In genomic region chr2:88452980-88453582, GRCh38 we compare ENCODE assay signal across 9 cellular contexts. TPM values are rescaled to one million over a fixed set of nuclear protein-coding genes. Genes with fewer than 3 reads are reported as not detected.
A peak's percentile ranks its signal among the peaks of the same experiment; 100 is the strongest.
DNase-seq lines count a peak whose midpoint lies in the region; ATAC-seq and TF ChIP-seq lines count a peak whose summit lies in the region.
"Had no signal": no experiment of that assay in that cellular context is flagged by ENCODE, and none has a peak within 500 bp of the region (broad histone marks: within the 10 kb centered on the region; RNA-seq: fewer than 3 reads in every experiment).

No MANE protein-coding gene starts in this region.

- H3K36me3 Mint-ChIP-seq in activated naive CD8-positive, alpha-beta T cell treated with anti-CD3 and anti-CD28 coated beads, Interleukin-2, amount 50 U/mL, for 24 hours (ENCODE audit: low read depth): no peaks in the 10 kb centered on the region

- H3K4me3 Mint-ChIP-seq in activated naive CD8-positive, alpha-beta T cell treated with anti-CD3 and anti-CD28 coated beads, Interleukin-2, amount 50 U/mL, for 24 hours: peak overlapping the region; percentile 79

- ATAC-seq in right cardiac atrium: no peak
- no peak for ATAC-seq in heart left ventricle
- no peak for ATAC-seq in activated naive CD8-positive, alpha-beta T cell treated with anti-CD3 and anti-CD28 coated beads, Interleukin-2, amount 50 U/mL, for 24 hours
- ATAC-seq in GM18517 (IDR thresholded peaks at IDR 0.05; ENCODE audit: unreplicated experiment): no peak
- no peak for ATAC-seq in GM18519 (IDR thresholded peaks at IDR 0.05; ENCODE audit: low FRiP score, unreplicated experiment)
- no peak for ATAC-seq in HG02938 (IDR thresholded peaks at IDR 0.05; ENCODE audit: unreplicated experiment)

- H3K27ac Mint-ChIP-seq in activated naive CD8-positive, alpha-beta T cell treated with anti-CD3 and anti-CD28 coated beads, Interleukin-2, amount 50 U/mL, for 24 hours: no peak overlapping the region

- peaks cover 68% of the 10 kb centered on the region for H3K27me3 Mint-ChIP-seq in activated naive CD8-positive, alpha-beta T cell treated with anti-CD3 and anti-CD28 coated beads, Interleukin-2, amount 50 U/mL, for 24 hours

- H3K9me3 ChIP-seq in right cardiac atrium (ENCODE audit: control insufficient read depth, low read length): no peaks in the 10 kb centered on the region
- no peaks in the 10 kb centered on the region for H3K9me3 ChIP-seq in heart left ventricle
- H3K9me3 ChIP-seq in iPS-20b (ENCODE audit: insufficient read depth, low read depth, low read length): no peaks in the 10 kb centered on the region

- H3K9me3 Mint-ChIP-seq in activated naive CD8-positive, alpha-beta T cell treated with anti-CD3 and anti-CD28 coated beads, Interleukin-2, amount 50 U/mL, for 24 hours: no peaks in the 10 kb centered on the region

- H3K27ac ChIP-seq in right cardiac atrium (ENCODE audit: low read length): no peak overlapping the region
- H3K27ac ChIP-seq in heart left ventricle: no peak overlapping the region
- H3K27ac ChIP-seq in iPS-20b (ENCODE audit: low read length): no peak overlapping the region
- H3K27ac ChIP-seq in urinary bladder (ENCODE audit: low read depth): no peak overlapping the region

- TF ChIP-seq POLR2A in heart left ventricle (IDR thresholded peaks at IDR 0.05): no peak

- H3K4me1 Mint-ChIP-seq in activated naive CD8-positive, alpha-beta T cell treated with anti-CD3 and anti-CD28 coated beads, Interleukin-2, amount 50 U/mL, for 24 hours: peaks cover 9% of the 10 kb centered on the region

- intact Hi-C loops in right cardiac atrium (cut with DNase I): no loop called here
- intact Hi-C loops in heart left ventricle (cut with DNase I): no loop called here

- H3K4me3 ChIP-seq in right cardiac atrium (ENCODE audit: low read length): peak overlapping the region; percentile 54
- H3K4me3 ChIP-seq in heart left ventricle: peak overlapping the region in 4 of 12 donors; percentile 13 to 48 (median 40)
- H3K4me3 ChIP-seq in iPS-20b (ENCODE audit: low read length): peak overlapping the region; percentile 84
- peak overlapping the region; percentile 61 for H3K4me3 ChIP-seq in urinary bladder (ENCODE audit: low read depth, low read length)

- 6% methylated on average over 29 of the region's 29 CpGs for WGBS in right cardiac atrium
- WGBS in heart left ventricle, 4 donors: 3 to 7% (median 6%) methylated on average over 29 of the region's 29 CpGs
- WGBS in urinary bladder: 4% methylated on average over 29 of the region's 29 CpGs

- H3K36me3 ChIP-seq in heart left ventricle (no peaks in the 10 kb centered on the region), iPS-20b (ENCODE audit: insufficient read depth, low read depth, low read length) (peaks cover 16% of the 10 kb centered on the region), urinary bladder (ENCODE audit: insufficient read depth) (no peaks in the 10 kb centered on the region)

- no peak for DNase-seq in right cardiac atrium
- DNase-seq in heart left ventricle: no peak
- DNase-seq in activated naive CD8-positive, alpha-beta T cell treated with anti-CD3 and anti-CD28 coated beads, Interleukin-2, amount 50 U/mL, for 24 hours: peak; percentile 2
- DNase-seq: DND-41 had no signal

- no peak for TF ChIP-seq CTCF in heart left ventricle (IDR thresholded peaks at IDR 0.05)

- H3K27me3 ChIP-seq in right cardiac atrium (ENCODE audit: control insufficient read depth, insufficient read depth) (peaks cover 6% of the 10 kb centered on the region), heart left ventricle (peaks cover 34 to 92% (median 76%) of the 10 kb centered on the region in 9 donors), iPS-20b (ENCODE audit: insufficient read depth, low read length) (peaks cover 34% of the 10 kb centered on the region)

- peak overlapping the region; percentile 78; the same call in 1 of the 2 replicates for H3K9ac ChIP-seq in iPS-20b (ENCODE audit: low read depth, low read length)

- no peaks in the 10 kb centered on the region for H3K4me1 ChIP-seq in right cardiac atrium (ENCODE audit: control insufficient read depth, insufficient read depth, low read length)
- H3K4me1 ChIP-seq in heart left ventricle: peaks cover 0 to 14% (median 0%) of the 10 kb centered on the region in 12 donors
- H3K4me1 ChIP-seq in iPS-20b (ENCODE audit: insufficient read depth, low read length): no peaks in the 10 kb centered on the region; the same call in 1 of the 2 replicates
- H3K4me1 ChIP-seq in urinary bladder (ENCODE audit: insufficient read depth): no peaks in the 10 kb centered on the region

RNA-seq across cellular contexts. Expression of gene FOXI3, which starts 0.6 kb away (rescaled TPM):
- not detected for total RNA-seq in right cardiac atrium
- polyA plus RNA-seq in right cardiac atrium: not detected
- total RNA-seq in heart left ventricle: not detected
- polyA plus RNA-seq in heart left ventricle: not detected
- total RNA-seq in urinary bladder: not detected
- polyA plus RNA-seq in urinary bladder: not detected
